ENCODE assay signal across 17 cellular contexts in the genomic region with DNA sequence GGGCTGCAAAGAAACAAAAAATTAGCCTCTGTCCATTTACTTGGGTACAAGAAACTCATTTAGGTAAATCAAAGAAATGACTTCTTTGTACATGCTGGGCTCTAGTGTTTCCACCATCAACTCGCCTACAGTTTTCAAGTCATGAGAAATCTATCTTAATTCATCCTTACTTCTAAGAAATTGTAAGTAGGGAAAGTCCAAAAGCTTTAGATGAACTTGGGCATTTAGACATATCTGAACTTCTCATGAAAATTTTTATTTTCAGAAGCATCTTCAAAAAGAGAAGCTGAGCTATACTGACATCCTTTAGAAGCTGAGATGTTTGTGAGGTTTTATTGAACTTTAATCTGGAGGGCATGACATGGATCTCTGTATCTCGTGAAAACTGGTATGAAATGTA.
"Had no signal": no experiment of that assay in that cellular context is flagged by ENCODE, and none has a peak within 500 bp of the region (broad histone marks: within the 10 kb centered on the region; RNA-seq: fewer than 3 reads in every experiment).

No MANE protein-coding gene starts in this region.

- DNase-seq: activated CD4-positive, alpha-beta T cell treated with anti-CD3 and anti-CD28 coated beads, Interleukin-2, amount 50 U/mL, for 1 hour; activated CD8-positive, alpha-beta memory T cell treated with anti-CD3 and anti-CD28 coated beads, Interleukin-2, amount 50 U/mL, for 48 hours; activated gamma-delta T cell treated with Interleukin-2 at 50 U/mL for 16 hours; effector memory CD8-positive, alpha-beta T cell; gastrocnemius medialis; heart right ventricle; left ventricle myocardium inferior; mesenchymal stem cell; nephron progenitor cell; stimulated activated CD4-positive, alpha-beta T cell treated with anti-CD3 and anti-CD28 coated beads, Interleukin-2, amount 100 ng/mL, for 48 hours; T-cell had no signal

- H3K4me3 Mint-ChIP-seq: central memory CD8-positive, alpha-beta T cell; dendritic cell treated with granulocyte-macrophage colony-stimulating factor and Interleukin-4, amounts not matched to agents 40 ng/mL and 50 ng/mL, for 4 days; effector memory CD8-positive, alpha-beta T cell; nephron progenitor cell; T-cell had no signal

- H3K27me3 ChIP-seq: gastrocnemius medialis, heart right ventricle had no signal

- H3K4me1 Mint-ChIP-seq: central memory CD8-positive, alpha-beta T cell; nephron progenitor cell; T-cell had no signal

- H3K9me3 ChIP-seq: gastrocnemius medialis had no signal

- ATAC-seq: effector memory CD8-positive, alpha-beta T cell; gastrocnemius medialis; heart right ventricle; T-cell had no signal

- H3K27me3 Mint-ChIP-seq: central memory CD8-positive, alpha-beta T cell; dendritic cell treated with granulocyte-macrophage colony-stimulating factor and Interleukin-4, amounts not matched to agents 40 ng/mL and 50 ng/mL, for 4 days; effector memory CD8-positive, alpha-beta T cell; T-cell had no signal

- H3K27ac Mint-ChIP-seq: dendritic cell treated with granulocyte-macrophage colony-stimulating factor and Interleukin-4, amounts not matched to agents 40 ng/mL and 50 ng/mL, for 4 days; effector memory CD8-positive, alpha-beta T cell; nephron progenitor cell; T-cell had no signal

- H3K4me3 ChIP-seq: gastrocnemius medialis, heart right ventricle, left ventricle myocardium inferior, SK-N-MC had no signal

- H3K27ac ChIP-seq: epithelial cell of prostate, gastrocnemius medialis, heart right ventricle, left ventricle myocardium inferior, SK-N-MC had no signal

- H3K9me3 Mint-ChIP-seq: central memory CD8-positive, alpha-beta T cell; effector memory CD8-positive, alpha-beta T cell had no signal

- FAIRE-seq: keratinocyte, urothelium cell line had no signal

- H3K4me1 ChIP-seq: gastrocnemius medialis, heart right ventricle, left ventricle myocardium inferior had no signal
